ENCODE assay signal across 1 cellular context in the genomic region with DNA sequence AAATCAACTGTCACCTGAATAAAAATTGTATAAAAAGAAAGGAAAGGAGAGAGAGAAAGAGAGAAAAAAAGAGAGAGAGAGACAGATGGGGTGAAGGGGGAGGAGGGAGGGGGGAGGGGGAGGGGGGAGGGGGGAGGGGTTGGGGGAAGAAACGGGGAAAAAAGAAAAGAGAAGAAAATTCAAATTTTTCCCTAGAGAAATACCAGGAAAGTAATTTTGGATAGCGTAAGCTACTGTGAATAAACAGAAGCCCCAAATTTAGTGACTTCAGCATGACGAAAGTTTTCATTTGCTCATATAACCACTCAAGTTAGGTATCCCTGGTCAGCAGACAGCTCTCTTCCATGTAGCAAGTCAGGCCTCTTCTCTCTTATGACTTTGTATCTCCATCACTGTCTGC.
TF ChIP-seq lines count a peak whose summit lies in the region.

No MANE protein-coding gene starts in this region.

TF ChIP-seq in GM23338, 12 proteins besides CTCF, POLR2A, EP300 and RAD21 (continued from another document):
- TF ChIP-seq CREB1 (CRISPR knock-in tag; IDR thresholded peaks at IDR 0.05; ENCODE audit: low read depth) = no peak
- TF ChIP-seq JUNB (IDR thresholded peaks at IDR 0.05; ENCODE audit: unreplicated experiment) = no peak
